ENCODE assay signal across 26 cellular contexts in genomic region chr1:239812580-239812979, GRCh38.
"Had no signal": no experiment of that assay in that cellular context is flagged by ENCODE, and none has a peak within 500 bp of the region (broad histone marks: within the 10 kb centered on the region; RNA-seq: fewer than 3 reads in every experiment).

No MANE protein-coding gene starts in this region.

- H3K27me3 ChIP-seq: ovary, right atrium auricular region, suprapubic skin, tibial artery, upper lobe of right lung had no signal

- H3K4me3 ChIP-seq: heart left ventricle, lower lobe of right lung, ovary, right atrium auricular region, skin epidermis, suprapubic skin, thoracic aorta, tibial artery, upper lobe of right lung had no signal

- H3K9me3 ChIP-seq: heart left ventricle, lower lobe of right lung, ovary, right atrium auricular region, suprapubic skin, thoracic aorta, tibial artery, upper lobe of right lung had no signal

- H3K36me3 ChIP-seq: heart left ventricle, lower lobe of right lung, ovary, right atrium auricular region, suprapubic skin, thoracic aorta, tibial artery, upper lobe of right lung had no signal

- H3K27ac ChIP-seq: heart left ventricle, lower lobe of right lung, ovary, right atrium auricular region, skin epidermis, suprapubic skin, thoracic aorta, tibial artery, upper lobe of right lung had no signal

- DNase-seq: heart left ventricle; hypothalamus; immature natural killer cell; kidney; left ventricle myocardium superior; lower lobe of right lung; mammary epithelial cell; mesenchymal stem cell; naive B cell; natural killer cell; nephron progenitor cell; ovary; stimulated activated CD4-positive, alpha-beta T cell treated with anti-CD3 and anti-CD28 coated beads, Interleukin-12 subunit alpha, Interleukin-12 subunit beta, amount 100 ng/mL, for 4 hours; stimulated activated CD4-positive, alpha-beta T cell treated with anti-CD3 and anti-CD28 coated beads, Interleukin-15, amount 100 ng/mL, for 24 hours; stimulated activated CD4-positive, alpha-beta T cell treated with anti-CD3 and anti-CD28 coated beads, Interleukin-2, amount 100 ng/mL, for 24 hours; stimulated activated CD4-positive, alpha-beta T cell treated with anti-CD3 and anti-CD28 coated beads, Interleukin-4, amount 100 ng/mL, for 24 hours; stimulated activated naive CD4-positive, alpha-beta T cell; tibial artery; trophoblast cell; upper lobe of right lung had no signal

- ATAC-seq: heart left ventricle; left ventricle myocardium superior; lower lobe of right lung; natural killer cell; sciatic nerve; stimulated activated effector memory CD8-positive, alpha-beta T cell treated with anti-CD3 and anti-CD28 coated beads, Interleukin-12 subunit alpha, Interleukin-12 subunit beta, amount 100 ng/mL, for 72 hours; upper lobe of right lung had no signal

- H3K4me1 ChIP-seq: right atrium auricular region had no signal
